In genomic region chr3:185639632-185640206, GRCh38 we compare ENCODE assay signal across 21 cellular contexts. TPM values are rescaled to one million over a fixed set of nuclear protein-coding genes. Genes with fewer than 3 reads are reported as not detected.
DNase-seq lines count a peak whose midpoint lies in the region; ATAC-seq and TF ChIP-seq lines count a peak whose summit lies in the region.
"Had no signal": no experiment of that assay in that cellular context is flagged by ENCODE, and none has a peak within 500 bp of the region (broad histone marks: within the 10 kb centered on the region; RNA-seq: fewer than 3 reads in every experiment).

No MANE protein-coding gene starts in this region.

- no peaks in the 10 kb centered on the region for H3K4me1 ChIP-seq in right cardiac atrium (ENCODE audit: control insufficient read depth, insufficient read depth, low read length)
- H3K4me1 ChIP-seq in Panc1 (ENCODE audit: control insufficient read depth, insufficient read depth, low read length), result no peaks in the 10 kb centered on the region
- H3K4me1 ChIP-seq in CD8-positive, alpha-beta memory T cell (ENCODE audit: insufficient read depth, low read length), result no peaks in the 10 kb centered on the region
- H3K4me1 ChIP-seq: A549, BE2C, Caco-2 had no signal

- ATAC-seq in right cardiac atrium (no peak), Panc1 (0 out of 2 replicates have a peak, but pooled peaks have one; percentile 21)
- ATAC-seq: A549 had no signal

- CTCF ChIA-PET in Panc1 (lab: Charles Lee), result no interaction called here
- CTCF ChIA-PET in activated CD4-positive, alpha-beta T cell treated with anti-CD3 and anti-CD28 coated beads, Interleukin-2, amount 10 ng/mL, durations not matched to agents 7 days and 5 days (lab: Charles Lee), result interaction anchor here (0.6 kb wide), 1 partner anchor 148 kb away, joined by 3 read pairs; no protein-coding TSS in a partner anchor
- CTCF ChIA-PET in CD8-positive, alpha-beta memory T cell (lab: Charles Lee), result interaction anchor here (1.0 kb wide), 1 partner anchor 19 kb away, joined by 3 read pairs; no protein-coding TSS in a partner anchor

- H3K27ac Mint-ChIP-seq in activated CD4-positive, alpha-beta T cell treated with anti-CD3 and anti-CD28 coated beads, Interleukin-2, amount 10 ng/mL, durations not matched to agents 7 days and 5 days, result no peak overlapping the region
- no peak overlapping the region for H3K27ac Mint-ChIP-seq in CD8-positive, alpha-beta memory T cell
- H3K27ac Mint-ChIP-seq: CD4-positive, alpha-beta T cell; HFFc6 had no signal

- no peaks in the 10 kb centered on the region for H3K36me3 Mint-ChIP-seq in activated CD4-positive, alpha-beta T cell treated with anti-CD3 and anti-CD28 coated beads, Interleukin-2, amount 10 ng/mL, durations not matched to agents 7 days and 5 days (ENCODE audit: low read depth)
- no peaks in the 10 kb centered on the region for H3K36me3 Mint-ChIP-seq in CD8-positive, alpha-beta memory T cell

- H3K27me3 ChIP-seq in right cardiac atrium (ENCODE audit: control insufficient read depth, insufficient read depth), result no peaks in the 10 kb centered on the region
- H3K27me3 ChIP-seq in Panc1 (ENCODE audit: control insufficient read depth, insufficient read depth, low read length), result no peaks in the 10 kb centered on the region
- H3K27me3 ChIP-seq in CD8-positive, alpha-beta memory T cell (ENCODE audit: insufficient read depth, low read length, poor library complexity, severe bottlenecking), result no peaks in the 10 kb centered on the region
- H3K27me3 ChIP-seq: BE2C; BLaER1 treated with 17β-estradiol and CSF1 and Interleukin-3, amounts not matched to agents 10 nM and 100 nM had no signal

- BruUV-seq in Panc1 (replicated peaks; lab: Mats Ljungman, UMichigan), result no TSS peak

- no peaks in the 10 kb centered on the region for H3K36me3 ChIP-seq in Panc1 (ENCODE audit: control insufficient read depth, insufficient read depth, low read length)
- H3K36me3 ChIP-seq in CD8-positive, alpha-beta memory T cell (ENCODE audit: insufficient read depth, low read length), result no peaks in the 10 kb centered on the region
- H3K36me3 ChIP-seq: BE2C; BLaER1 treated with 17β-estradiol and CSF1 and Interleukin-3, amounts not matched to agents 10 nM and 100 nM had no signal

- POLR2A ChIA-PET in Panc1 (lab: Charles Lee), result no interaction called here
- POLR2A ChIA-PET in activated CD4-positive, alpha-beta T cell treated with anti-CD3 and anti-CD28 coated beads, Interleukin-2, amount 10 ng/mL, durations not matched to agents 7 days and 5 days (lab: Charles Lee), result no interaction called here
- POLR2A ChIA-PET in CD8-positive, alpha-beta memory T cell (lab: Charles Lee), result no interaction called here

- intact Hi-C loops in cardiac septum (cut with DNase I) (no loop called here), right cardiac atrium (cut with DNase I) (no loop called here), Panc1 (cut with micrococcal nuclease; ENCODE audit: unreplicated experiment) (no loop called here)

- no peaks in the 10 kb centered on the region for H3K4me1 Mint-ChIP-seq in activated CD4-positive, alpha-beta T cell treated with anti-CD3 and anti-CD28 coated beads, Interleukin-2, amount 10 ng/mL, durations not matched to agents 7 days and 5 days
- no peaks in the 10 kb centered on the region for H3K4me1 Mint-ChIP-seq in CD8-positive, alpha-beta memory T cell

- no peak overlapping the region for H3K4me3 Mint-ChIP-seq in activated CD4-positive, alpha-beta T cell treated with anti-CD3 and anti-CD28 coated beads, Interleukin-2, amount 10 ng/mL, durations not matched to agents 7 days and 5 days
- no peak overlapping the region for H3K4me3 Mint-ChIP-seq in CD8-positive, alpha-beta memory T cell
- H3K4me3 Mint-ChIP-seq: CD14-positive monocyte; CD4-positive, alpha-beta T cell; H9; HFFc6 had no signal

- H3K27me3 Mint-ChIP-seq in activated CD4-positive, alpha-beta T cell treated with anti-CD3 and anti-CD28 coated beads, Interleukin-2, amount 10 ng/mL, durations not matched to agents 7 days and 5 days, result peaks cover 3% of the 10 kb centered on the region
- peaks cover 4 to 7% of the 10 kb centered on the region in 2 donors for H3K27me3 Mint-ChIP-seq in CD8-positive, alpha-beta memory T cell

- H3K27ac ChIP-seq in right cardiac atrium (ENCODE audit: low read length) (no peak overlapping the region), Panc1 (ENCODE audit: low read length) (no peak overlapping the region)
- H3K27ac ChIP-seq in CD8-positive, alpha-beta memory T cell (ENCODE audit: low read depth, low read length), result no peak overlapping the region
- H3K27ac ChIP-seq: A549; BLaER1 treated with 17β-estradiol and CSF1 and Interleukin-3, amounts not matched to agents 10 nM and 100 nM; GM23248 had no signal

- TF ChIP-seq CTCF in Panc1 (IDR thresholded peaks at IDR 0.05), result no peak

- H3K9me3 ChIP-seq in right cardiac atrium (ENCODE audit: control insufficient read depth, low read length) (no peaks in the 10 kb centered on the region), Panc1 (ENCODE audit: control insufficient read depth, insufficient read depth, low read depth, low read length) (no peaks in the 10 kb centered on the region)
- no peaks in the 10 kb centered on the region for H3K9me3 ChIP-seq in CD8-positive, alpha-beta memory T cell (ENCODE audit: low read length)
- H3K9me3 ChIP-seq: A549; BE2C; BLaER1 treated with 17β-estradiol and CSF1 and Interleukin-3, amounts not matched to agents 10 nM and 100 nM; Caco-2 had no signal

- 77% methylated on average over 7 of the region's 7 CpGs for WGBS in right cardiac atrium

- peak; percentile 15 for DNase-seq in cardiac septum (ENCODE audit: low spot score)
- DNase-seq in right cardiac atrium, result no peak
- DNase-seq in Panc1 (ENCODE audit: low read depth, low spot score), result no peak
- peak; percentile 9 for DNase-seq in mesenteric fat pad (ENCODE audit: low spot score)
- no peak for DNase-seq in activated CD4-positive, alpha-beta T cell treated with anti-CD3 and anti-CD28 coated beads, Interleukin-2, amount 10 ng/mL, durations not matched to agents 7 days and 5 days
- no peak for DNase-seq in CD8-positive, alpha-beta memory T cell
- no peak for DNase-seq in HuH-7 (ENCODE audit: low spot score)
- DNase-seq: 8988T; ACHN; AML-193; BE2C; Caco-2; CD4-positive, alpha-beta T cell; DMS153; DND-41; GM23248; H9; HFFc6 had no signal

- no peaks in the 10 kb centered on the region for H3K9me3 Mint-ChIP-seq in activated CD4-positive, alpha-beta T cell treated with anti-CD3 and anti-CD28 coated beads, Interleukin-2, amount 10 ng/mL, durations not matched to agents 7 days and 5 days
- no peaks in the 10 kb centered on the region for H3K9me3 Mint-ChIP-seq in CD8-positive, alpha-beta memory T cell
- H3K9me3 Mint-ChIP-seq: CD14-positive monocyte; CD4-positive, alpha-beta T cell; H9; HFFc6 had no signal

- H3K4me3 ChIP-seq in right cardiac atrium (ENCODE audit: low read length) (no peak overlapping the region), Panc1 (ENCODE audit: low read depth in 2 of 2, low read length in 2 of 2) (no peak overlapping the region)
- H3K4me3 ChIP-seq in CD8-positive, alpha-beta memory T cell (ENCODE audit: low read length), result no peak overlapping the region
- H3K4me3 ChIP-seq: A549; BLaER1 treated with 17β-estradiol and CSF1 and Interleukin-3, amounts not matched to agents 10 nM and 100 nM; GM23248 had no signal

- in situ Hi-C loops in Panc1 (cut with HindIII; ENCODE audit: low pct_unique_long_range_greater_than_20kb, low sequenced_read_pairs), result no loop called here

RNA-seq across cellular contexts. Expression of gene SENP2, which starts 53.6 kb away (rescaled TPM):
- total RNA-seq in cardiac septum (36.7 TPM), right cardiac atrium (10 to 100 TPM; 27.5 to 30.1 (median 29.0) TPM), Panc1 (2021; ENCODE audit: unreplicated experiment) (52.7 TPM), mesenteric fat pad (51.1 TPM)
- 9.2 TPM for polyA plus RNA-seq in right cardiac atrium
- 14.7 TPM for polyA plus RNA-seq in Panc1 (2012; ENCODE audit: insufficient read length)
- total RNA-seq in activated CD4-positive, alpha-beta T cell treated with anti-CD3 and anti-CD28 coated beads, Interleukin-2, amount 10 ng/mL, durations not matched to agents 7 days and 5 days, result 10 to 100 TPM; 29.7 to 31.2 TPM
- total RNA-seq in CD8-positive, alpha-beta memory T cell, result 10 to 100 TPM; 41.2 to 41.5 TPM
- 15.3 TPM for polyA plus RNA-seq in CD8-positive, alpha-beta memory T cell

Comparison
In these comparisons a context has a peak if more than half of its experiments do, and no peak if none do; other contexts are left out.
1. DNase-seq: peak in cardiac septum (single experiment) and mesenteric fat pad (single experiment); none in right cardiac atrium (0 of 3), Panc1 (single experiment), activated CD4-positive, alpha-beta T cell treated with anti-CD3 and anti-CD28 coated beads, Interleukin-2, amount 10 ng/mL, durations not matched to agents 7 days and 5 days (single experiment), CD8-positive, alpha-beta memory T cell (0 of 5) and HuH-7 (single experiment).